ENCODE assay signal across 14 cellular contexts in the genomic region with DNA sequence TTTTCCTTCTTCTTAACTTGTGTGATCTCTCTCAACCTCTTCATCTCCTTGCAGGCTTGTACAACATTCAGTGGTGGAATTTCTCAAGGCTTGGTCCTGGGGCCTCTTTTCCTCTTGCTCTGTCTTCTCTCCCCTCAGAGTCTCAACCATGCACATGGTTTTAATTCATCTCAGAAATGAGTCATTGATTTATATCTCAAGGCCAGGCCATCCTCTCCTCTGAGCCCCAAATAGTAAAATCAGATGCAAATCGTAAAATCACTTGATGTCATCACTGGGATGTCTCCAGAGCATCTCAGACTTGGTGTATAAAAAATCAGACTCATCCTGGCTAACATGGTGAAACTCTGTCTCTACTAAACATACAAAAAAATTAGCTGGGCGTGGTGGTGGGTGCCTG.
"Had no signal": no experiment of that assay in that cellular context is flagged by ENCODE, and none has a peak within 500 bp of the region (broad histone marks: within the 10 kb centered on the region; RNA-seq: fewer than 3 reads in every experiment).

No MANE protein-coding gene starts in this region.

- H3K4me3 ChIP-seq: colonic mucosa, lung, right atrium auricular region had no signal

- DNase-seq: activated B cell treated with CpG ODN at 0.5 μM for 24 hours; activated CD4-positive, alpha-beta T cell treated with anti-CD3 and anti-CD28 coated beads, Interleukin-2, amount 50 U/mL, for 1 hour; activated naive CD4-positive, alpha-beta T cell treated with anti-CD3 and anti-CD28 coated beads, Interleukin-2, amount 50 U/mL, for 16 hours; caudate nucleus; colonic mucosa; hypothalamus; left cardiac atrium; naive thymus-derived CD4-positive, alpha-beta T cell; small intestine; substantia nigra; T-helper 17 cell; trophoblast cell had no signal

- H3K4me1 ChIP-seq: colonic mucosa, right atrium auricular region had no signal

- H3K9me3 ChIP-seq: colonic mucosa, right atrium auricular region had no signal

- H3K36me3 ChIP-seq: colonic mucosa, right atrium auricular region had no signal

- H3K27me3 ChIP-seq: colonic mucosa, right atrium auricular region had no signal
